8 cellular contexts compared by ENCODE assay signal in genomic region chr5:177429248-177430045, GRCh38. TPM values are rescaled to one million over a fixed set of nuclear protein-coding genes. Genes with fewer than 3 reads are reported as not detected.
DNase-seq lines count a peak whose midpoint lies in the region; ATAC-seq lines count a peak whose summit lies in the region.
"Had no signal": no experiment of that assay in that cellular context is flagged by ENCODE, and none has a peak within 500 bp of the region (broad histone marks: within the 10 kb centered on the region; RNA-seq: fewer than 3 reads in every experiment).

No MANE protein-coding gene starts in this region.

- H3K27ac Mint-ChIP-seq in immature natural killer cell = peak overlapping the region; percentile 93 to 99 (median 97)

- DNase-seq in NOMO-1 (lab: John Stamatoyannopoulos, UW; ENCODE audit: unreplicated experiment in 2 of 2) (peak; percentile 98 to 99), immature natural killer cell (peak; percentile 82 to 84 (median 83)), HuH-7 (ENCODE audit: low spot score) (no peak)
- DNase-seq in activated CD8-positive, alpha-beta memory T cell treated with anti-CD3 and anti-CD28 coated beads, Interleukin-2, amount 50 U/mL, for 48 hours = peak; percentile 88
- peak; percentile 70 for DNase-seq in stimulated activated CD8-positive, alpha-beta memory T cell treated with anti-CD3 and anti-CD28 coated beads, Interleukin-12 subunit alpha, Interleukin-12 subunit beta, amount 100 ng/mL, for 24 hours (ENCODE audit: extremely low read depth)

- peaks cover 14 to 29% (median 15%) of the 10 kb centered on the region in 3 donors for H3K27me3 Mint-ChIP-seq in immature natural killer cell (ENCODE audit: low read depth in 3 of 3)

- H3K9me3 Mint-ChIP-seq in immature natural killer cell = no peaks in the 10 kb centered on the region

- H3K4me1 Mint-ChIP-seq in immature natural killer cell = peaks cover 84 to 85% of the 10 kb centered on the region in 2 donors

- peaks cover 0 to 7% (median 3%) of the 10 kb centered on the region in 3 donors for H3K36me3 Mint-ChIP-seq in immature natural killer cell

- H3K4me3 Mint-ChIP-seq in immature natural killer cell = peak overlapping the region; percentile 93 to 95 (median 94)

- ATAC-seq in GM21360 (IDR thresholded peaks at IDR 0.05; ENCODE audit: unreplicated experiment) = no peak
- no peak for ATAC-seq in HG02571 (IDR thresholded peaks at IDR 0.05; ENCODE audit: unreplicated experiment)

RNA-seq across cellular contexts. Expression of gene GRK6, which starts 3.0 kb away (rescaled TPM):
- 100 to 1,000 TPM; 102 to 129 (median 103) TPM for polyA plus RNA-seq in immature natural killer cell

RNA-seq across cellular contexts. Expression of gene PRR7, which starts 17.2 kb away (rescaled TPM):
- polyA plus RNA-seq in immature natural killer cell = 10 to 100 TPM in 2 of 3 donors, 1 to 10 TPM in 1; 9.6 to 25.4 (median 17.5) TPM

RNA-seq across cellular contexts. Expression of gene F12, which starts 20.1 kb away (rescaled TPM):
- 1 to 10 TPM in 2 of 3 donors, not detected in 1; 1.3 to 2.3 TPM for polyA plus RNA-seq in immature natural killer cell

RNA-seq across cellular contexts. Expression of gene PFN3, which starts 29.0 kb away (rescaled TPM):
- polyA plus RNA-seq in immature natural killer cell = not detected
- polyA plus RNA-seq: neural cell had no signal

RNA-seq across cellular contexts. Expression of gene DBN1, which starts 44.0 kb away (rescaled TPM):
- polyA plus RNA-seq in immature natural killer cell = 1 to 10 TPM in 2 of 3 donors, under 1 TPM in 1; 0.93 to 4.2 (median 2.8) TPM
